11 cellular contexts compared by ENCODE assay signal in the genomic region with DNA sequence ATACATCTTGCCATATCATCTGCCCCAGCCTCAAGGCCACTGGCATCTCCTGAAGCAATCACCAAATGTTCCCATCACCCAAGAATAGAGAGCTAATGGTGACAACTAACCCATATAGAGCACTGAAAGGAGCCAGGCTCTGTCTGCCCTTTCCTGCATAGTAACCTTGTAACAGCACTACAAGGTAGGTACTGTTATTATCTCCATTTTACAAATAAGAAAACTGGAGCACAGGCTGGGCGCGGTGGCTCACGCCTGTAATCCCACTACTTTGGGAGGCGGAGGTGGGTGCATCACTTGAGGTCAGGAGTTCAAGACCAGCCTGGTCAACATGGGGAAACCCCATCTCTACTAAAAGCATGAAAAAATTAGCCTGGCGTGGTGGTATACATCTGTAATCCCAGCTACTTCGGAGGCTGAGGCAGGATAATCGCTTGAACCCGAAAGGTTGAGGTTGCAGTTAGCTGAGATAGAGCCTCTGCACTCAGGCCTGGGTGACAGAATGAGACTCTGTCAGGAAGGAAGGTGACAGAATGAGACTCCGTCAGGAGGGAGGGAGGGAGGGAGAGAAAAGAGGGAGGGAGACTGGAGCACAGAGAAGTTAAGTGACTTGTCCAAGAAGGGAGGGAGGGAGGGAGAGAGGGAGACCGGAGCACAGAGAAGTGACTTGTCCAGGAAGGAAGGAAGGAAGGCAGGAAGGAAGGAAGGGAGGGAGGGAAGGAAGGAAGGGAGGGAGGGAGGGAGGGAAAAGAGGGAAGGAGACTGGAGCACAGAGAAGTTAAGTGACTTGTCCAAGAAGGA. TPM values are rescaled to one million over a fixed set of nuclear protein-coding genes. Genes with fewer than 3 reads are reported as not detected.
DNase-seq lines count a peak whose midpoint lies in the region; ATAC-seq, FAIRE-seq and TF ChIP-seq lines count a peak whose summit lies in the region.
"Had no signal": no experiment of that assay in that cellular context is flagged by ENCODE, and none has a peak within 500 bp of the region (broad histone marks: within the 10 kb centered on the region; RNA-seq: fewer than 3 reads in every experiment).

No MANE protein-coding gene starts in this region.

- H3K27ac Mint-ChIP-seq in T-helper 1 cell treated with Interleukin-12 subunit alpha and Interleukin-12 subunit beta and Interleukin-4 antibody, amounts not matched to agents 30 μg/mL and 1 μg/mL, for 36 hours = no peak overlapping the region
- H3K27ac Mint-ChIP-seq in stimulated activated effector memory CD8-positive, alpha-beta T cell treated with anti-CD3 and anti-CD28 coated beads, Interleukin-12 subunit alpha, Interleukin-12 subunit beta, amount 100 ng/mL, for 72 hours = peak overlapping the region; percentile 40

- H4K20me1 ChIP-seq in PC-9 (ENCODE audit: insufficient read depth) (peaks cover 22% of the 10 kb centered on the region), H1 (replicated peaks in 1 of 2; ENCODE audit: control insufficient read depth in 1 of 2, insufficient read depth in 2 of 2, low read length in 2 of 2) (no peaks in the 10 kb centered on the region)

- no peak overlapping the region for H2BK15ac ChIP-seq in H1 (ENCODE audit: low read length)

- H3K9me3 Mint-ChIP-seq in T-helper 1 cell treated with Interleukin-12 subunit alpha and Interleukin-12 subunit beta and Interleukin-4 antibody, amounts not matched to agents 30 μg/mL and 1 μg/mL, for 36 hours = no peaks in the 10 kb centered on the region
- no peaks in the 10 kb centered on the region for H3K9me3 Mint-ChIP-seq in stimulated activated effector memory CD8-positive, alpha-beta T cell treated with anti-CD3 and anti-CD28 coated beads, Interleukin-12 subunit alpha, Interleukin-12 subunit beta, amount 100 ng/mL, for 72 hours

- H3K4me1 Mint-ChIP-seq in T-helper 1 cell treated with Interleukin-12 subunit alpha and Interleukin-12 subunit beta and Interleukin-4 antibody, amounts not matched to agents 30 μg/mL and 1 μg/mL, for 36 hours (ENCODE audit: low read depth) = peaks cover 17% of the 10 kb centered on the region
- peaks cover 39% of the 10 kb centered on the region for H3K4me1 Mint-ChIP-seq in stimulated activated effector memory CD8-positive, alpha-beta T cell treated with anti-CD3 and anti-CD28 coated beads, Interleukin-12 subunit alpha, Interleukin-12 subunit beta, amount 100 ng/mL, for 72 hours

- H4K91ac ChIP-seq in H1 (replicated peaks; ENCODE audit: insufficient read length, low read length) = no peak overlapping the region

- no peaks in the 10 kb centered on the region for H3K9me2 ChIP-seq in PC-9 (ENCODE audit: insufficient read depth)

- no peak for FAIRE-seq in H1 (lab: Jason Lieb, UNC)
- FAIRE-seq: HTR-8/SVneo had no signal

- CTCF ChIA-PET in PC-9 (lab: Charles Lee) (no interaction called here), H1 (lab: Charles Lee; ENCODE audit: partially characterized antibody) (interaction anchor here (0.9 kb wide), 1 partner anchor 114 kb away, joined by 4 read pairs; no protein-coding TSS in a partner anchor)

- H3K79me2 ChIP-seq in PC-9 (ENCODE audit: low read depth) = peaks cover 76% of the 10 kb centered on the region
- H3K79me2 ChIP-seq in H1 (ENCODE audit: control insufficient read depth in 1 of 2, insufficient read depth in 2 of 2, low read length in 2 of 2) = peaks cover 3 to 42% of the 10 kb centered on the region in 2 experiments; a peak in 2 of 4 replicates

- H3K4me3 ChIP-seq in PC-9 = peak overlapping the region; percentile 93
- peak overlapping the region in 2 of 4 experiments; percentile 80 to 85; a peak in 2 of 8 replicates for H3K4me3 ChIP-seq in H1 (ENCODE audit: extremely low read depth in 1 of 4, insufficient read depth in 2 of 4, low read depth in 3 of 4, low read length in 4 of 4)

- no peak for TF ChIP-seq RAD21 in H1 (IDR thresholded peaks at IDR 0.05 in 1 of 2, conservative IDR thresholded peaks at IDR 0.05 in 1 of 2; ENCODE audit: low read depth in 2 of 2, low read length in 2 of 2)

- no peak overlapping the region for H3K14ac ChIP-seq in H1 (ENCODE audit: insufficient read length)

- no peak overlapping the region for H3K23ac ChIP-seq in H1 (ENCODE audit: insufficient read length)

- H2BK20ac ChIP-seq in H1 (ENCODE audit: low read length) = no peak overlapping the region

- no peaks in the 10 kb centered on the region for H3K27me3 Mint-ChIP-seq in T-helper 1 cell treated with Interleukin-12 subunit alpha and Interleukin-12 subunit beta and Interleukin-4 antibody, amounts not matched to agents 30 μg/mL and 1 μg/mL, for 36 hours (ENCODE audit: low read depth)

- H3K4me2 ChIP-seq in PC-9 (peak overlapping the region; percentile 73), H1 (ENCODE audit: insufficient read depth in 1 of 2, low read depth in 2 of 2, low read length in 2 of 2) (peak overlapping the region; percentile 89 to 93)

- peak overlapping the region; percentile 25 for H3K4me3 Mint-ChIP-seq in T-helper 1 cell treated with Interleukin-12 subunit alpha and Interleukin-12 subunit beta and Interleukin-4 antibody, amounts not matched to agents 30 μg/mL and 1 μg/mL, for 36 hours
- peak overlapping the region; percentile 94 for H3K4me3 Mint-ChIP-seq in stimulated activated effector memory CD8-positive, alpha-beta T cell treated with anti-CD3 and anti-CD28 coated beads, Interleukin-12 subunit alpha, Interleukin-12 subunit beta, amount 100 ng/mL, for 72 hours

- H3K9me3 ChIP-seq in PC-9 (ENCODE audit: insufficient read depth, low read depth) (no peaks in the 10 kb centered on the region), H1 (ENCODE audit: insufficient read depth in 2 of 2, low read depth in 1 of 2, low read length in 1 of 2) (no peaks in the 10 kb centered on the region)

- H3K27me3 ChIP-seq in PC-9 (ENCODE audit: insufficient read depth, low read depth) = no peaks in the 10 kb centered on the region
- H3K27me3 ChIP-seq in H1 (replicated peaks in 1 of 4; ENCODE audit: control insufficient read depth in 3 of 4, extremely low read depth in 1 of 4, insufficient read depth in 3 of 4, low read length in 3 of 4) = peaks cover 0 to 9% (median 5%) of the 10 kb centered on the region in 4 experiments; a peak in 4 of 7 replicates

- H2BK12ac ChIP-seq in H1 (ENCODE audit: low read depth, low read length) = peak overlapping the region; percentile 84; the same call in 1 of the 2 replicates

- peaks cover 30% of the 10 kb centered on the region for H3F3A ChIP-seq in PC-9 (ENCODE audit: insufficient read depth, low read depth)

- peaks cover 8% of the 10 kb centered on the region; the same call in 1 of the 2 replicates for H3K79me1 ChIP-seq in H1 (ENCODE audit: low read depth, low read length)

- no peak for TF ChIP-seq EP300 in H1 (IDR thresholded peaks at IDR 0.05; ENCODE audit: borderline replicate concordance in 1 of 2, low read depth in 2 of 2, low read length in 2 of 2)

- TF ChIP-seq POLR2A in H1 (IDR thresholded peaks at IDR 0.05; ENCODE audit: control extremely low read depth in 1 of 2, low read depth in 2 of 2, low read length in 2 of 2) = no peak

- no peak for ATAC-seq in stimulated activated effector memory CD8-positive, alpha-beta T cell treated with anti-CD3 and anti-CD28 coated beads, Interleukin-12 subunit alpha, Interleukin-12 subunit beta, amount 100 ng/mL, for 72 hours
- ATAC-seq in GM19035 (IDR thresholded peaks at IDR 0.05; ENCODE audit: unreplicated experiment) (no peak), GM18498 (IDR thresholded peaks at IDR 0.05; ENCODE audit: unreplicated experiment) (no peak)

- H4K5ac ChIP-seq in H1 (ENCODE audit: insufficient read length, low read depth, low read length) = no peak overlapping the region

- no peak overlapping the region for H3K56ac ChIP-seq in H1 (replicated peaks; ENCODE audit: insufficient read length, low read depth, low read length)

- H4K8ac ChIP-seq in H1 (ENCODE audit: extremely low read depth, insufficient read depth, low read length) = no peak overlapping the region

- H2BK5ac ChIP-seq in H1 (ENCODE audit: low read depth, low read length) = no peak overlapping the region

- H2BK120ac ChIP-seq in H1 (replicated peaks; ENCODE audit: low read depth, low read length) = no peak overlapping the region

- no peak overlapping the region for H3K9ac ChIP-seq in H1 (replicated peaks in 1 of 4; ENCODE audit: extremely low read depth in 1 of 4, low read depth in 3 of 4, low read length in 3 of 4)

- no peak overlapping the region for H2AFZ ChIP-seq in PC-9
- no peak overlapping the region for H2AFZ ChIP-seq in H1 (ENCODE audit: low read length)

- H3K4me1 ChIP-seq in PC-9 (replicated peaks; ENCODE audit: insufficient read depth) (peaks cover 31% of the 10 kb centered on the region), H1 (replicated peaks in 1 of 4; ENCODE audit: control insufficient read depth in 3 of 4, insufficient read depth in 4 of 4, low read length in 3 of 4) (peaks cover 2 to 6% (median 5%) of the 10 kb centered on the region in 4 experiments; a peak in 4 of 7 replicates)

- no peak overlapping the region for H3K4ac ChIP-seq in H1 (replicated peaks; ENCODE audit: insufficient read length, low read depth, low read length)

- H3K36me3 ChIP-seq in PC-9 (ENCODE audit: low read depth) = peaks cover 8% of the 10 kb centered on the region; the same call in 1 of the 2 replicates
- H3K36me3 ChIP-seq in H1 (ENCODE audit: control insufficient read depth in 2 of 4, insufficient read depth in 4 of 4, low read length in 3 of 4) = no peaks in the 10 kb centered on the region

- intact Hi-C loops in PC-9 (cut with micrococcal nuclease; ENCODE audit: unreplicated experiment) = loop anchor here (5.0 kb wide), 1 partner anchor 34 kb away; no protein-coding TSS in a partner anchor

- no peak overlapping the region for H3K18ac ChIP-seq in H1 (ENCODE audit: extremely low read depth, low read length)

- DNase-seq in T-helper 1 cell = no peak
- no peak for DNase-seq in PC-9
- DNase-seq in H1 (ENCODE audit: low read depth in 1 of 2, low spot score in 2 of 2) = no peak
- DNase-seq in stimulated activated effector memory CD8-positive, alpha-beta T cell treated with anti-CD3 and anti-CD28 coated beads, Interleukin-12 subunit alpha, Interleukin-12 subunit beta, amount 100 ng/mL, for 72 hours (ENCODE audit: low spot score in 2 of 2) = no peak
- DNase-seq in NCI-H2196 (lab: John Stamatoyannopoulos, UW; ENCODE audit: unreplicated experiment) = no peak
- DNase-seq: ACHN, NCI-H1930 had no signal

- WGBS in H1 (ENCODE audit: extremely low coverage in 1 of 2, insufficient coverage in 1 of 2, insufficient read length in 1 of 2, insufficient replicate concordance in 2 of 2, low coverage in 1 of 2, low lambda C conversion rate in 2 of 2, missing lambda C conversion rate in 1 of 2), 2 experiments = 81% methylated on average over 8 of the region's 10 CpGs; no CpG with 5 or more reads in 1 of the 2 experiments

- POLR2A ChIA-PET in PC-9 (lab: Charles Lee; ENCODE audit: unreplicated experiment) (no interaction called here), H1 (lab: Charles Lee; ENCODE audit: partially characterized antibody) (no interaction called here)

- H3K27ac ChIP-seq in PC-9 (no peak overlapping the region), H1 (ENCODE audit: low read depth, low read length) (no peak overlapping the region)

- BruUV-seq in PC-9 (replicated peaks; lab: Mats Ljungman, UMichigan) = no TSS peak

- no peak for TF ChIP-seq CTCF in PC-9 (conservative IDR thresholded peaks at IDR 0.05)
- TF ChIP-seq CTCF in H1 (IDR thresholded peaks at IDR 0.05; ENCODE audit: control extremely low read depth in 1 of 3, insufficient read depth in 1 of 3, low read depth in 1 of 3, low read length in 3 of 3) = no peak

- peak overlapping the region; percentile 88; the same call in 1 of the 2 replicates for H2AK5ac ChIP-seq in H1 (ENCODE audit: low read depth, low read length)

- peaks cover 18% of the 10 kb centered on the region for H3K23me2 ChIP-seq in H1 (ENCODE audit: low read depth, low read length)

- no peaks in the 10 kb centered on the region for H3K36me3 Mint-ChIP-seq in T-helper 1 cell treated with Interleukin-12 subunit alpha and Interleukin-12 subunit beta and Interleukin-4 antibody, amounts not matched to agents 30 μg/mL and 1 μg/mL, for 36 hours (ENCODE audit: low read depth)
- H3K36me3 Mint-ChIP-seq in stimulated activated effector memory CD8-positive, alpha-beta T cell treated with anti-CD3 and anti-CD28 coated beads, Interleukin-12 subunit alpha, Interleukin-12 subunit beta, amount 100 ng/mL, for 72 hours = peaks cover 34% of the 10 kb centered on the region

RNA-seq across cellular contexts. Expression of a gene that starts 2.2 kb away (rescaled TPM):
- total RNA-seq in PC-9 (2021) = 24.9 and 35.7 TPM in 2 replicates
- 28.0 and 29.7 TPM in 2 replicates for total RNA-seq in H1 (2021; fragmentation: NEBNext Ultra II Directional; extraction: Animal tissue kit (Norgen Biotek cat#: 25700))
- polyA plus RNA-seq in H1 (2011; rRNA removed) = 11.0 and 15.1 TPM in 2 replicates
- 12.5 TPM for polyA plus RNA-seq in H1 (2011; cell fraction: cytosol; rRNA removed)
- 8.5 TPM for polyA plus RNA-seq in H1 (2011; cell fraction: nucleus; rRNA removed)
- polyA plus RNA-seq in H1 (2012, experiment 1 of 2) = 18.7 to 23.4 TPM (median 19.7 TPM) in 4 replicates
- polyA plus RNA-seq in H1 (2012, experiment 2 of 2) = 4.7 TPM
- 26.3 TPM for polyA plus RNA-seq in H1 (2013, experiment 1 of 2)
- polyA plus RNA-seq in H1 (2013, experiment 2 of 2) = 29.5 TPM
- 43.2 and 45.9 TPM in 2 replicates for polyA minus RNA-seq in H1 (2011; rRNA and poly(A)+ RNA removed)
- polyA minus RNA-seq in H1 (2011; cell fraction: cytosol; rRNA and poly(A)+ RNA removed) = 16.9 TPM
- 12.5 TPM for polyA minus RNA-seq in H1 (2011; cell fraction: nucleus; rRNA and poly(A)+ RNA removed)
